9 cellular contexts compared by ENCODE assay signal in genomic region chr10:49397036-49397999, GRCh38. TPM values are rescaled to one million over a fixed set of nuclear protein-coding genes. Genes with fewer than 3 reads are reported as not detected.
DNase-seq lines count a peak whose midpoint lies in the region; ATAC-seq and TF ChIP-seq lines count a peak whose summit lies in the region.
"Had no signal": no experiment of that assay in that cellular context is flagged by ENCODE, and none has a peak within 500 bp of the region (broad histone marks: within the 10 kb centered on the region; RNA-seq: fewer than 3 reads in every experiment).

No MANE protein-coding gene starts in this region.

- intact Hi-C loops in CD4-positive, alpha-beta T cell (cut with DNase I, micrococcal nuclease): no loop called here
- intact Hi-C loops in Calu3 (cut with micrococcal nuclease; ENCODE audit: unreplicated experiment): no loop called here

- DNase-seq in CD4-positive, alpha-beta T cell: no peak
- no peak for DNase-seq in T-helper 2 cell treated with Interferon-gamma antibody and Interleukin-4, amounts not matched to agents 5 μg/mL and 100 μg/mL, for 36 hours (ENCODE audit: low spot score)
- peak; percentile 40 for DNase-seq in left kidney (ENCODE audit: low read depth, low spot score)
- DNase-seq in Calu3: no peak
- no peak for DNase-seq in stimulated activated CD4-positive, alpha-beta T cell treated with anti-CD3 and anti-CD28 coated beads, Interleukin-4, amount 100 ng/mL, for 1 hour

- H3K4me1 Mint-ChIP-seq in CD4-positive, alpha-beta T cell (ENCODE audit: low read depth): peaks cover 5% of the 10 kb centered on the region
- H3K4me1 Mint-ChIP-seq in T-helper 2 cell treated with Interferon-gamma antibody and Interleukin-4, amounts not matched to agents 5 μg/mL and 100 μg/mL, for 36 hours (ENCODE audit: low read depth): peaks cover 1% of the 10 kb centered on the region
- no peaks in the 10 kb centered on the region for H3K4me1 Mint-ChIP-seq in Calu3 (ENCODE audit: low read depth, unreplicated experiment)

- peaks cover 83% of the 10 kb centered on the region for H3K27me3 ChIP-seq in CD4-positive, alpha-beta T cell (ENCODE audit: control insufficient read depth, insufficient read depth, low read length)

- H3K27ac ChIP-seq in CD4-positive, alpha-beta T cell (ENCODE audit: low read depth, low read length): no peak overlapping the region

- no TSS peak for BruUV-seq in Calu3 (replicated peaks; lab: Mats Ljungman, UMichigan)

- CTCF ChIA-PET in CD4-positive, alpha-beta T cell (lab: Charles Lee): no interaction called here
- CTCF ChIA-PET in Calu3 (lab: Charles Lee): interaction anchor here (0.7 kb wide), 1 partner anchor 10 kb away, joined by 3 read pairs; no protein-coding TSS in a partner anchor

- no peak overlapping the region for H3K4me3 Mint-ChIP-seq in CD4-positive, alpha-beta T cell
- H3K4me3 Mint-ChIP-seq in T-helper 2 cell treated with Interferon-gamma antibody and Interleukin-4, amounts not matched to agents 5 μg/mL and 100 μg/mL, for 36 hours: peak overlapping the region; percentile 9
- H3K4me3 Mint-ChIP-seq in Calu3 (ENCODE audit: low read depth, unreplicated experiment): no peak overlapping the region

- POLR2A ChIA-PET in CD4-positive, alpha-beta T cell (lab: Charles Lee): no interaction called here

- ATAC-seq in CD4-positive, alpha-beta T cell (ENCODE audit: poor library complexity): peak; percentile 8
- peak; percentile 39 for ATAC-seq in GM19395 (IDR thresholded peaks at IDR 0.05; ENCODE audit: unreplicated experiment)
- ATAC-seq in GM21515 (IDR thresholded peaks at IDR 0.05; ENCODE audit: unreplicated experiment): no peak
- ATAC-seq in HG03565 (IDR thresholded peaks at IDR 0.05; ENCODE audit: unreplicated experiment): no peak

- no peaks in the 10 kb centered on the region for H3K36me3 Mint-ChIP-seq in CD4-positive, alpha-beta T cell (ENCODE audit: low read depth)
- no peaks in the 10 kb centered on the region for H3K36me3 Mint-ChIP-seq in T-helper 2 cell treated with Interferon-gamma antibody and Interleukin-4, amounts not matched to agents 5 μg/mL and 100 μg/mL, for 36 hours (ENCODE audit: low read depth)
- no peaks in the 10 kb centered on the region for H3K36me3 Mint-ChIP-seq in Calu3 (ENCODE audit: insufficient read depth, unreplicated experiment)

- H3K9me3 Mint-ChIP-seq in CD4-positive, alpha-beta T cell: no peaks in the 10 kb centered on the region
- no peaks in the 10 kb centered on the region for H3K9me3 Mint-ChIP-seq in T-helper 2 cell treated with Interferon-gamma antibody and Interleukin-4, amounts not matched to agents 5 μg/mL and 100 μg/mL, for 36 hours
- H3K9me3 Mint-ChIP-seq in Calu3 (ENCODE audit: low read depth, unreplicated experiment): no peaks in the 10 kb centered on the region

- H3K27me3 Mint-ChIP-seq in CD4-positive, alpha-beta T cell: peaks cover 78% of the 10 kb centered on the region
- H3K27me3 Mint-ChIP-seq in T-helper 2 cell treated with Interferon-gamma antibody and Interleukin-4, amounts not matched to agents 5 μg/mL and 100 μg/mL, for 36 hours (ENCODE audit: low read depth): peaks cover 82% of the 10 kb centered on the region
- H3K27me3 Mint-ChIP-seq in Calu3 (ENCODE audit: unreplicated experiment): peaks cover 100% of the 10 kb centered on the region

- no peak for TF ChIP-seq CTCF in CD4-positive, alpha-beta T cell (IDR thresholded peaks at IDR 0.05)
- TF ChIP-seq CTCF in Calu3 (IDR thresholded peaks at IDR 0.05; ENCODE audit: unreplicated experiment): no peak

- H3K27ac Mint-ChIP-seq in CD4-positive, alpha-beta T cell: no peak overlapping the region
- H3K27ac Mint-ChIP-seq in T-helper 2 cell treated with Interferon-gamma antibody and Interleukin-4, amounts not matched to agents 5 μg/mL and 100 μg/mL, for 36 hours: no peak overlapping the region
- H3K27ac Mint-ChIP-seq in Calu3 (ENCODE audit: unreplicated experiment): no peak overlapping the region
- H3K27ac Mint-ChIP-seq: naive thymus-derived CD4-positive, alpha-beta T cell had no signal

- H3K9me3 ChIP-seq in CD4-positive, alpha-beta T cell (ENCODE audit: control insufficient read depth, low read length): no peaks in the 10 kb centered on the region

RNA-seq across cellular contexts. Expression of gene DRGX, which starts 1.4 kb away (rescaled TPM):
- total RNA-seq in CD4-positive, alpha-beta T cell: not detected
- not detected in 2 replicates for total RNA-seq in Calu3 (2022)
- total RNA-seq: naive thymus-derived CD4-positive, alpha-beta T cell had no signal

Comparison
In these comparisons a context has a peak if more than half of its experiments do, and no peak if none do; other contexts are left out.
1. ATAC-seq: peak in CD4-positive, alpha-beta T cell (single experiment) and GM19395 (single experiment); none in GM21515 (single experiment) and HG03565 (single experiment).